Comparison of ENCODE assay signal across 30 cellular contexts in genomic region chr13:93561553-93561952, GRCh38.
A peak's percentile ranks its signal among the peaks of the same experiment; 100 is the strongest.
DNase-seq lines count a peak whose midpoint lies in the region; ATAC-seq, FAIRE-seq and TF ChIP-seq lines count a peak whose summit lies in the region.
"Had no signal": no experiment of that assay in that cellular context is flagged by ENCODE, and none has a peak within 500 bp of the region (broad histone marks: within the 10 kb centered on the region; RNA-seq: fewer than 3 reads in every experiment).

No MANE protein-coding gene starts in this region.

- DNase-seq in DMS 273 treated with DMSO at 0.1 percent for 48 hours (lab: John Stamatoyannopoulos, UW), result peak; percentile 84
- DNase-seq in NCI-H1694 treated with DMSO at 0.1 percent for 48 hours (lab: John Stamatoyannopoulos, UW), result peak; percentile 91
- DNase-seq in RWPE2 (ENCODE audit: low spot score), result no peak
- DNase-seq in HepG2 (ENCODE audit: low spot score), result no peak
- DNase-seq in T-helper 9 cell, result no peak
- no peak for DNase-seq in activated CD4-positive, alpha-beta T cell treated with anti-CD3 and anti-CD28 coated beads for 36 hours
- no peak for DNase-seq in SKM-1 (lab: John Stamatoyannopoulos, UW; ENCODE audit: unreplicated experiment)
- DNase-seq: activated CD4-positive, alpha-beta T cell treated with anti-CD3 and anti-CD28 coated beads for 1 hour; activated naive CD4-positive, alpha-beta T cell treated with anti-CD3 and anti-CD28 coated beads, Interleukin-2, amount 10 ng/mL, durations not matched to agents 7 days and 5 days; Calu3; dermis blood vessel endothelial cell; EL; GM23248; heart right ventricle; lower lobe of right lung; MM.1S; NCI-H1930; NCI-H774; nucleus accumbens; OCI-M1; stimulated activated CD4-positive, alpha-beta T cell treated with anti-CD3 and anti-CD28 coated beads, Interleukin-1b, Interleukin-23, amount 100 ng/mL, for 48 hours had no signal

- in situ Hi-C loops in HepG2 (cut with HindIII; ENCODE audit: extremely low pct_ligation_motif_present, low pct_unique_long_range_greater_than_20kb), result no loop called here

- H3K36me3 Mint-ChIP-seq in activated CD4-positive, alpha-beta T cell treated with anti-CD3 and anti-CD28 coated beads for 36 hours (ENCODE audit: low read depth), result no peaks in the 10 kb centered on the region
- H3K36me3 Mint-ChIP-seq: activated naive CD4-positive, alpha-beta T cell treated with anti-CD3 and anti-CD28 coated beads, Interleukin-2, amount 10 ng/mL, durations not matched to agents 7 days and 5 days; IgD-negative memory B cell; stimulated activated memory B cell treated with anti-CD40 and anti-IgM and Interleukin-4, amounts not matched to agents 10 μg/mL and 1 μg/mL and 100 μg/mL, for 72 hours had no signal

- 64% methylated on average over 3 of the region's 3 CpGs for whole genome bisulfite sequencing in HepG2 (ENCODE audit: low lambda C conversion rate)

- H3K27ac ChIP-seq in RWPE2 (ENCODE audit: poor library complexity, severe bottlenecking), result peak overlapping the region; percentile 48
- H3K27ac ChIP-seq in HepG2 (ENCODE audit: extremely low read length, insufficient read depth, low read length), result no peak overlapping the region
- H3K27ac ChIP-seq: BLaER1, GM23248, heart right ventricle, lower lobe of right lung, skin epidermis, vagina had no signal

- H3K4me2 ChIP-seq in HepG2 (ENCODE audit: low read depth, low read length), result no peak overlapping the region
- H3K4me2 ChIP-seq: BLaER1 had no signal

- H3K4me3 ChIP-seq in RWPE2 (ENCODE audit: severe bottlenecking) (no peak overlapping the region), HepG2 (replicated peaks in 1 of 3; ENCODE audit: insufficient read depth in 1 of 3, low read depth in 2 of 3, low read length in 3 of 3) (no peak overlapping the region)
- H3K4me3 ChIP-seq: BLaER1, GM23248, heart right ventricle, lower lobe of right lung, skin epidermis, vagina had no signal

- no peaks in the 10 kb centered on the region for H3K79me2 ChIP-seq in HepG2 (ENCODE audit: insufficient read depth, low read length)

- ATAC-seq in RWPE2 (ENCODE audit: low read depth) (no peak), HepG2 (no peak), GM18909 (IDR thresholded peaks at IDR 0.05; ENCODE audit: poor library complexity, unreplicated experiment) (no peak)
- ATAC-seq in activated CD4-positive, alpha-beta T cell treated with anti-CD3 and anti-CD28 coated beads for 36 hours, result no peak
- ATAC-seq: heart right ventricle; lower lobe of right lung; Right ventricle myocardium inferior; stimulated activated memory B cell treated with anti-CD40 and anti-IgM and Interleukin-4, amounts not matched to agents 10 μg/mL and 1 μg/mL and 100 μg/mL, for 72 hours had no signal

- TF ChIP-seq CTCF in RWPE2 (IDR thresholded peaks at IDR 0.05; ENCODE audit: poor library complexity, severe bottlenecking) (no peak), HepG2 (CRISPR knock-in tag; IDR thresholded peaks at IDR 0.05) (no peak)

- BruUV-seq in HepG2 (replicated peaks; lab: Mats Ljungman, UMichigan), result no TSS peak

- CTCF ChIA-PET in HepG2 (lab: Yijun Ruan, JAX; ENCODE audit: low intra/inter-chr PET ratio, low total read pairs), result no interaction called here
- CTCF ChIA-PET in activated CD4-positive, alpha-beta T cell treated with anti-CD3 and anti-CD28 coated beads for 36 hours (lab: Charles Lee), result no interaction called here

- TF ChIP-seq POLR2A in HepG2 (IDR thresholded peaks at IDR 0.05; ENCODE audit: insufficient read depth in 1 of 2, low read depth in 2 of 2, low read length in 2 of 2), result no peak

- TF ChIP-seq RAD21 in HepG2 (CRISPR knock-in tag; IDR thresholded peaks at IDR 0.05), result no peak

- intact Hi-C loops in HepG2 (cut with micrococcal nuclease; ENCODE audit: unreplicated experiment), result no loop called here
- intact Hi-C loops in activated CD4-positive, alpha-beta T cell treated with anti-CD3 and anti-CD28 coated beads for 36 hours (cut with DNase I, micrococcal nuclease), result no loop called here

- FAIRE-seq in HepG2 (lab: Jason Lieb, UNC), result no peak
- FAIRE-seq: endothelial cell of umbilical vein, keratinocyte had no signal

- H3K9me3 Mint-ChIP-seq in activated CD4-positive, alpha-beta T cell treated with anti-CD3 and anti-CD28 coated beads for 36 hours (ENCODE audit: low read depth), result no peaks in the 10 kb centered on the region
- H3K9me3 Mint-ChIP-seq: activated naive CD4-positive, alpha-beta T cell treated with anti-CD3 and anti-CD28 coated beads, Interleukin-2, amount 10 ng/mL, durations not matched to agents 7 days and 5 days had no signal

- H3K27ac Mint-ChIP-seq in activated CD4-positive, alpha-beta T cell treated with anti-CD3 and anti-CD28 coated beads for 36 hours, result no peak overlapping the region
- H3K27ac Mint-ChIP-seq: activated naive CD4-positive, alpha-beta T cell treated with anti-CD3 and anti-CD28 coated beads, Interleukin-2, amount 10 ng/mL, durations not matched to agents 7 days and 5 days; IgD-negative memory B cell; stimulated activated memory B cell treated with anti-CD40 and anti-IgM and Interleukin-4, amounts not matched to agents 10 μg/mL and 1 μg/mL and 100 μg/mL, for 72 hours had no signal

- H3K36me3 ChIP-seq in RWPE2 (ENCODE audit: low read depth) (no peaks in the 10 kb centered on the region), HepG2 (replicated peaks in 1 of 2; ENCODE audit: control insufficient read depth in 1 of 2, insufficient read depth in 2 of 2, low read length in 2 of 2) (no peaks in the 10 kb centered on the region)
- H3K36me3 ChIP-seq: BLaER1, heart right ventricle, lower lobe of right lung, vagina had no signal

- H3K27me3 ChIP-seq in RWPE2 (ENCODE audit: insufficient read depth, poor library complexity, severe bottlenecking), result no peaks in the 10 kb centered on the region
- H3K27me3 ChIP-seq in HepG2 (ENCODE audit: control insufficient read depth in 1 of 2, insufficient read depth in 2 of 2, low read length in 2 of 2), result no peaks in the 10 kb centered on the region
- H3K27me3 ChIP-seq: BLaER1, heart right ventricle, vagina had no signal

- H3K27me3 Mint-ChIP-seq in activated CD4-positive, alpha-beta T cell treated with anti-CD3 and anti-CD28 coated beads for 36 hours, result no peaks in the 10 kb centered on the region
- H3K27me3 Mint-ChIP-seq: activated naive CD4-positive, alpha-beta T cell treated with anti-CD3 and anti-CD28 coated beads, Interleukin-2, amount 10 ng/mL, durations not matched to agents 7 days and 5 days; IgD-negative memory B cell; stimulated activated memory B cell treated with anti-CD40 and anti-IgM and Interleukin-4, amounts not matched to agents 10 μg/mL and 1 μg/mL and 100 μg/mL, for 72 hours had no signal

- POLR2A ChIA-PET in HepG2 (lab: Yijun Ruan, JAX), result no interaction called here
- POLR2A ChIA-PET in activated CD4-positive, alpha-beta T cell treated with anti-CD3 and anti-CD28 coated beads for 36 hours (lab: Charles Lee), result no interaction called here

- H3K4me1 ChIP-seq in RWPE2 (ENCODE audit: insufficient read depth, poor library complexity, severe bottlenecking), result peaks cover 41% of the 10 kb centered on the region
- no peaks in the 10 kb centered on the region; the same call in 1 of the 2 replicates for H3K4me1 ChIP-seq in HepG2 (ENCODE audit: insufficient read depth, low read length)
- H3K4me1 ChIP-seq: BLaER1, heart right ventricle, lower lobe of right lung, vagina had no signal

- no peaks in the 10 kb centered on the region for H3K9me3 ChIP-seq in RWPE2 (ENCODE audit: severe bottlenecking)
- H3K9me3 ChIP-seq in HepG2 (ENCODE audit: low read length), result no peaks in the 10 kb centered on the region
- H3K9me3 ChIP-seq: BLaER1, lower lobe of right lung, vagina had no signal

- no peak overlapping the region for H2AFZ ChIP-seq in HepG2 (ENCODE audit: low read length)
- H2AFZ ChIP-seq: GM23248 had no signal

- no peaks in the 10 kb centered on the region for H3K4me1 Mint-ChIP-seq in activated CD4-positive, alpha-beta T cell treated with anti-CD3 and anti-CD28 coated beads for 36 hours
- H3K4me1 Mint-ChIP-seq: activated naive CD4-positive, alpha-beta T cell treated with anti-CD3 and anti-CD28 coated beads, Interleukin-2, amount 10 ng/mL, durations not matched to agents 7 days and 5 days; IgD-negative memory B cell; stimulated activated memory B cell treated with anti-CD40 and anti-IgM and Interleukin-4, amounts not matched to agents 10 μg/mL and 1 μg/mL and 100 μg/mL, for 72 hours had no signal

- no peak overlapping the region for H3K4me3 Mint-ChIP-seq in activated CD4-positive, alpha-beta T cell treated with anti-CD3 and anti-CD28 coated beads for 36 hours
- H3K4me3 Mint-ChIP-seq: activated naive CD4-positive, alpha-beta T cell treated with anti-CD3 and anti-CD28 coated beads, Interleukin-2, amount 10 ng/mL, durations not matched to agents 7 days and 5 days; IgD-negative memory B cell; stimulated activated memory B cell treated with anti-CD40 and anti-IgM and Interleukin-4, amounts not matched to agents 10 μg/mL and 1 μg/mL and 100 μg/mL, for 72 hours had no signal

- TF ChIP-seq EP300 in HepG2 (IDR thresholded peaks at IDR 0.05; ENCODE audit: low read depth in 2 of 2, low read length in 2 of 2) (no peak), HepG2 (CRISPR knock-in tag; IDR thresholded peaks at IDR 0.05; ENCODE audit: borderline replicate concordance) (no peak)

- H3K9ac ChIP-seq in HepG2 (ENCODE audit: insufficient read depth, low read depth, low read length), result no peak overlapping the region
- H3K9ac ChIP-seq: BLaER1, GM23248 had no signal

- H4K20me1 ChIP-seq in HepG2 (ENCODE audit: insufficient read depth, low read length), result no peaks in the 10 kb centered on the region
- H4K20me1 ChIP-seq: BLaER1 had no signal

TF ChIP-seq in HepG2, 621 proteins besides CTCF, POLR2A, EP300 and RAD21 (continues in another document):
- TF ChIP-seq SP1 (IDR thresholded peaks at IDR 0.05) (no peak), SP1 (CRISPR knock-in tag; IDR thresholded peaks at IDR 0.05) (no peak), ZNF121 (CRISPR knock-in tag; IDR thresholded peaks at IDR 0.05) (no peak), KMT2A (CRISPR knock-in tag; IDR thresholded peaks at IDR 0.05) (no peak), POLR2G (IDR thresholded peaks at IDR 0.05; ENCODE audit: low read depth, low read length) (no peak), MTA1 (CRISPR knock-in tag; IDR thresholded peaks at IDR 0.05; ENCODE audit: borderline replicate concordance) (no peak), ZNF749 (CRISPR knock-in tag; IDR thresholded peaks at IDR 0.05; ENCODE audit: borderline replicate concordance) (no peak), NFYC (CRISPR knock-in tag; IDR thresholded peaks at IDR 0.05) (no peak), CCDC6 (CRISPR knock-in tag; IDR thresholded peaks at IDR 0.05) (no peak), NFE2L1 (CRISPR knock-in tag; IDR thresholded peaks at IDR 0.05; ENCODE audit: borderline replicate concordance) (no peak), HNF4A (CRISPR knock-in tag; IDR thresholded peaks at IDR 0.05) (0 out of 2 replicates have a peak, but pooled peaks have one; percentile 10), HNF4G (IDR thresholded peaks at IDR 0.05; ENCODE audit: borderline replicate concordance, low read depth, low read length) (0 out of 2 replicates have a peak, but pooled peaks have one; percentile 7), HNF4G (CRISPR knock-in tag; IDR thresholded peaks at IDR 0.05; ENCODE audit: borderline replicate concordance, low read depth) (no peak), ZFP36 (IDR thresholded peaks at IDR 0.05; ENCODE audit: borderline replicate concordance, low read depth, low read length, partially characterized antibody) (no peak), RFX1 (IDR thresholded peaks at IDR 0.05) (no peak)

Comparison
In these comparisons a context has a peak if more than half of its experiments do, and no peak if none do; other contexts are left out.
1. DNase-seq: peak in DMS 273 treated with DMSO at 0.1 percent for 48 hours (single experiment) and NCI-H1694 treated with DMSO at 0.1 percent for 48 hours (single experiment); none in RWPE2 (single experiment), HepG2 (single experiment), T-helper 9 cell (single experiment), activated CD4-positive, alpha-beta T cell treated with anti-CD3 and anti-CD28 coated beads for 36 hours (single experiment) and SKM-1 (single experiment).